1 cellular context compared by ENCODE assay signal in genomic region chr12:124436366-124436765, GRCh38.
TF ChIP-seq lines count a peak whose summit lies in the region.

No MANE protein-coding gene starts in this region.

TF ChIP-seq in GM23338, 12 proteins besides CTCF, POLR2A, EP300 and RAD21 (continued from another document):
- no peak for TF ChIP-seq REST (IDR thresholded peaks at IDR 0.05; ENCODE audit: unreplicated experiment)
- no peak for TF ChIP-seq ZNF331 (CRISPR knock-in tag; IDR thresholded peaks at IDR 0.05; ENCODE audit: low read depth)
- TF ChIP-seq EZH2phosphoT487 (IDR thresholded peaks at IDR 0.05; ENCODE audit: unreplicated experiment), result no peak
- no peak for TF ChIP-seq POLR2AphosphoS5 (IDR thresholded peaks at IDR 0.05; ENCODE audit: low read depth)
- TF ChIP-seq ETS1 (IDR thresholded peaks at IDR 0.05), result no peak
- TF ChIP-seq STAT1 (IDR thresholded peaks at IDR 0.05; ENCODE audit: unreplicated experiment), result no peak
- no peak for TF ChIP-seq CREB1 (CRISPR knock-in tag; IDR thresholded peaks at IDR 0.05; ENCODE audit: low read depth)
- TF ChIP-seq JUNB (IDR thresholded peaks at IDR 0.05; ENCODE audit: unreplicated experiment), result no peak
